In the genomic region with DNA sequence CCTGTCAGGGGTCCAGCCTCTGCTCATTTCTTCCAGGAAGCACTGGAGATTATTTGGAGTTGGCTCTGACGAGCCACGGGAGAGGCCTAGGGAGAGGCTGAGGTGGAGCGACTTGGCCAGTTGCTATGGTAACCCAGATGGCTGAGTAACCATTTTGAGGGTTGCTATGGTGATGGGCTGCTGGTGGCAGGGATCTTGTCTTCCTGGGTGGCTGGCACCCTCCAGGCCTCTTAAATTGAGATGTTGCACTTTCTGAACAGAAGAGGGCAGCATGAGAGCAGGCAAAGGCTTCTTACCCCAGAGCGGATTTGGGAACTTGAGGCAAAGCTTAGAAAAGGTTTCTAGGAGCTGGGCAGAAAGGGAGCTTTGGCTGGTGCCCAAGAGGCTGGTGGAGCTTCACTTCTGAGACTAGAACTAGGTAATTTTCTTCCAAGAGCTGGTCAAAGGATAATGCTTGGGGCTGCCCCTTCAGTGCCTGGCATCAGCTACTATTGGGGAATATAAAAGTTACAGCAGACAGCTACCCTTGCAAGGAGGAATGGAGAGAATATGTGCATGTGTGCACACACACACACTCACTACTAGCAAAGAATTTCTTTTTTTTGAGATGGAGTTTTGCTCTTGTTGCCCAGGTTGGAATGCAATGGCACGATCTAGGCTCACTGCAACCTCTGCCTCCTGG, we compare ENCODE assay signal across 8 cellular contexts.
DNase-seq lines count a peak whose midpoint lies in the region; ATAC-seq and TF ChIP-seq lines count a peak whose summit lies in the region.

No MANE protein-coding gene starts in this region.

- peak; percentile 67 for TF ChIP-seq CTCF in NB4 (IDR thresholded peaks at IDR 0.05; ENCODE audit: low read depth, low read length)
- TF ChIP-seq CTCF in ovary (IDR thresholded peaks at IDR 0.05): peak; percentile 59 to 69 (median 60)
- TF ChIP-seq CTCF in vagina (IDR thresholded peaks at IDR 0.05): peak; percentile 38 to 69 (median 68)

- WGBS in ovary, 3 donors: 9 to 28% (median 19%) methylated on average over 5 of the region's 5 CpGs

- H3K27ac ChIP-seq in ovary (peak overlapping the region in 1 of 2 donors; percentile 40), vagina (no peak overlapping the region)

- H3K4me1 ChIP-seq in ovary (ENCODE audit: insufficient read depth) (no peaks in the 10 kb centered on the region), vagina (peaks cover 21% of the 10 kb centered on the region)

- H3K4me3 ChIP-seq in NB4 (ENCODE audit: low read depth, low read length) (no peak overlapping the region), ovary (no peak overlapping the region), vagina (no peak overlapping the region)

- H3K27me3 Mint-ChIP-seq in activated naive CD4-positive, alpha-beta T cell treated with anti-CD3 and anti-CD28 coated beads, Interleukin-2, amount 10 ng/mL, durations not matched to agents 7 days and 5 days: peaks cover 23% of the 10 kb centered on the region

- no peaks in the 10 kb centered on the region for H3K36me3 Mint-ChIP-seq in activated naive CD4-positive, alpha-beta T cell treated with anti-CD3 and anti-CD28 coated beads, Interleukin-2, amount 10 ng/mL, durations not matched to agents 7 days and 5 days

- H3K9me3 ChIP-seq in ovary: no peaks in the 10 kb centered on the region
- no peaks in the 10 kb centered on the region for H3K9me3 ChIP-seq in vagina

- H3K27ac Mint-ChIP-seq in activated naive CD4-positive, alpha-beta T cell treated with anti-CD3 and anti-CD28 coated beads, Interleukin-2, amount 10 ng/mL, durations not matched to agents 7 days and 5 days: no peak overlapping the region

- H3K4me1 Mint-ChIP-seq in activated naive CD4-positive, alpha-beta T cell treated with anti-CD3 and anti-CD28 coated beads, Interleukin-2, amount 10 ng/mL, durations not matched to agents 7 days and 5 days: peaks cover 22% of the 10 kb centered on the region

- no peaks in the 10 kb centered on the region for H3K36me3 ChIP-seq in ovary
- H3K36me3 ChIP-seq in vagina: no peaks in the 10 kb centered on the region

- H3K27me3 ChIP-seq in ovary (no peaks in the 10 kb centered on the region), vagina (no peaks in the 10 kb centered on the region)

- DNase-seq in GF-D8 (lab: John Stamatoyannopoulos, UW): peak; percentile 24
- DNase-seq in NB4 (ENCODE audit: low read depth): peak; percentile 83
- peak; percentile 92 for DNase-seq in SK-N-DZ (ENCODE audit: low spot score)
- peak; percentile 74 for DNase-seq in activated naive CD4-positive, alpha-beta T cell treated with anti-CD3 and anti-CD28 coated beads, Interleukin-2, amount 10 ng/mL, durations not matched to agents 7 days and 5 days
- DNase-seq in germinal center (ENCODE audit: low spot score): peak; percentile 83
- peak; percentile 66 to 80 (median 72) for DNase-seq in ovary
- DNase-seq in vagina (ENCODE audit: extremely low spot score in 2 of 2): no peak

- TF ChIP-seq POLR2A in NB4 (IDR thresholded peaks at IDR 0.05; ENCODE audit: extremely low read depth, insufficient read length) (no peak), ovary (IDR thresholded peaks at IDR 0.05) (no peak), vagina (IDR thresholded peaks at IDR 0.05) (no peak)

- intact Hi-C loops in ovary (cut with DNase I): no loop called here
- intact Hi-C loops in vagina (cut with DNase I): no loop called here

- H3K9me3 Mint-ChIP-seq in activated naive CD4-positive, alpha-beta T cell treated with anti-CD3 and anti-CD28 coated beads, Interleukin-2, amount 10 ng/mL, durations not matched to agents 7 days and 5 days: no peaks in the 10 kb centered on the region

- CTCF ChIA-PET in activated naive CD4-positive, alpha-beta T cell treated with anti-CD3 and anti-CD28 coated beads, Interleukin-2, amount 10 ng/mL, durations not matched to agents 7 days and 5 days (lab: Charles Lee): interaction anchor here (0.6 to 8.3 kb wide), 45 partner anchors 10 to 622 kb away, joined by 3 to 149 read pairs (median 4); partner anchors contain the start of gene NDUFS5

- TF ChIP-seq EP300 in ovary (IDR thresholded peaks at IDR 0.05): no peak

- ATAC-seq in GM19324 (IDR thresholded peaks at IDR 0.05; ENCODE audit: low FRiP score, unreplicated experiment): no peak

- no peak overlapping the region for H3K4me3 Mint-ChIP-seq in activated naive CD4-positive, alpha-beta T cell treated with anti-CD3 and anti-CD28 coated beads, Interleukin-2, amount 10 ng/mL, durations not matched to agents 7 days and 5 days

Comparison
In these comparisons a context has a peak if more than half of its experiments do, and no peak if none do; other contexts are left out.
1. DNase-seq: peak in GF-D8 (single experiment), NB4 (single experiment), SK-N-DZ (single experiment), activated naive CD4-positive, alpha-beta T cell treated with anti-CD3 and anti-CD28 coated beads, Interleukin-2, amount 10 ng/mL, durations not matched to agents 7 days and 5 days (single experiment), germinal center (single experiment) and ovary (5 of 5); none in vagina (0 of 2).
2. Peak in every context shown above with its lines, with median percentiles within 50 percentile points of each other: CTCF ChIP-seq.